In genomic region chr20:9609892-9610502, GRCh38 we compare ENCODE assay signal across 8 cellular contexts.
DNase-seq lines count a peak whose midpoint lies in the region; ATAC-seq, FAIRE-seq and TF ChIP-seq lines count a peak whose summit lies in the region.

No MANE protein-coding gene starts in this region.

- FAIRE-seq in GM18507 (lab: Jason Lieb, UNC) (peak; percentile 58), islet of Langerhans (lab: Jason Lieb, UNC) (peak; percentile 96)

- H3K27ac ChIP-seq in ascending aorta: no peak overlapping the region

- intact Hi-C loops in ascending aorta (cut with DNase I): loop anchor here (1.0 kb wide), 1 partner anchor 202 kb away; no protein-coding TSS in a partner anchor

- POLR2A ChIA-PET in BJ (lab: Charles Lee): interaction anchor here (1.2 kb wide), 1 partner anchor 202 kb away, joined by 4 read pairs; no protein-coding TSS in a partner anchor

- H3K4me1 ChIP-seq in ascending aorta: no peaks in the 10 kb centered on the region

- H3K4me3 ChIP-seq in BJ (ENCODE audit: low read depth, low read length) (no peak overlapping the region), ascending aorta (no peak overlapping the region)

- CTCF ChIA-PET in BJ (lab: Yijun Ruan, JAX): interaction anchor here (0.8 to 8.2 kb wide), 23 partner anchors 8 to 860 kb away, joined by 3 to 195 read pairs (median 4); no protein-coding TSS in a partner anchor

- no peaks in the 10 kb centered on the region for H3K9me3 ChIP-seq in ascending aorta

- ATAC-seq in HG03565 (IDR thresholded peaks at IDR 0.05; ENCODE audit: unreplicated experiment) (peak; percentile 67), HG02973 (IDR thresholded peaks at IDR 0.05; ENCODE audit: unreplicated experiment) (no peak)

- H3K27me3 ChIP-seq in BJ (ENCODE audit: control insufficient read depth, insufficient read depth, low read length): peaks cover 1% of the 10 kb centered on the region; the same call in 1 of the 2 replicates
- no peaks in the 10 kb centered on the region for H3K27me3 ChIP-seq in ascending aorta

- TF ChIP-seq CTCF in BJ (IDR thresholded peaks at IDR 0.05; ENCODE audit: insufficient read depth, low read depth, low read length): peak; percentile 59
- TF ChIP-seq CTCF in ascending aorta (IDR thresholded peaks at IDR 0.05): peak; percentile 47 to 74 (median 64)

- H3K36me3 ChIP-seq in BJ (ENCODE audit: control insufficient read depth, insufficient read depth, low read length) (no peaks in the 10 kb centered on the region), ascending aorta (no peaks in the 10 kb centered on the region)

- DNase-seq in BJ (ENCODE audit: low read depth) (peak; percentile 18), GM18507 (ENCODE audit: extremely low spot score, insufficient read length, low read depth) (no peak), NCI-H774 (lab: John Stamatoyannopoulos, UW) (peak; percentile 45), ascending aorta (ENCODE audit: low spot score in 2 of 2) (no peak)
- DNase-seq in stimulated activated CD4-positive, alpha-beta T cell treated with anti-CD3 and anti-CD28 coated beads, TNF-alpha, amount 100 ng/mL, for 48 hours (ENCODE audit: low read depth in 3 of 3): peak; percentile 13 to 22 (median 16)

Comparison
In these comparisons a context has a peak if more than half of its experiments do, and no peak if none do; other contexts are left out.
1. DNase-seq: peak in BJ (single experiment), NCI-H774 (single experiment) and stimulated activated CD4-positive, alpha-beta T cell treated with anti-CD3 and anti-CD28 coated beads, TNF-alpha, amount 100 ng/mL, for 48 hours (3 of 3); none in GM18507 (single experiment) and ascending aorta (0 of 2).